ENCODE assay signal across 21 cellular contexts in genomic region chr3:104101736-104102135, GRCh38.
"Had no signal": no experiment of that assay in that cellular context is flagged by ENCODE, and none has a peak within 500 bp of the region (broad histone marks: within the 10 kb centered on the region; RNA-seq: fewer than 3 reads in every experiment).

No MANE protein-coding gene starts in this region.

- H3K4me1 ChIP-seq: adrenal gland, psoas muscle, tibial nerve had no signal

- H3K27ac Mint-ChIP-seq: activated CD4-positive, alpha-beta T cell treated with anti-CD3 and anti-CD28 coated beads for 36 hours; activated naive CD4-positive, alpha-beta T cell treated with anti-CD3 and anti-CD28 coated beads, Interleukin-2, amount 50 U/mL, for 72 hours; activated T-helper 1 cell treated with anti-CD3 and anti-CD28 coated beads, Interleukin-12 subunit alpha, Interleukin-12 subunit beta, Interleukin-2, Interleukin-4 antibody, amounts not matched to agents 30 ng/mL and 10 ng/mL and 1 ng/mL, durations not matched to agents 14 hours and 24 hours and 36 hours; endodermal cell; memory B cell; stimulated activated naive CD8-positive, alpha-beta T cell treated with anti-CD3 and anti-CD28 coated beads, Interleukin-15, Interleukin-2, amounts not matched to agents 100 ng/mL and 50 ng/mL, for 24 hours; WTC11 had no signal

- H3K27me3 Mint-ChIP-seq: activated CD4-positive, alpha-beta T cell treated with anti-CD3 and anti-CD28 coated beads for 36 hours; memory B cell; naive B cell; stimulated activated naive CD8-positive, alpha-beta T cell treated with anti-CD3 and anti-CD28 coated beads, Interleukin-15, Interleukin-2, amounts not matched to agents 100 ng/mL and 50 ng/mL, for 24 hours had no signal

- H3K36me3 ChIP-seq: adrenal gland, ovary, tibial nerve had no signal

- H3K4me1 Mint-ChIP-seq: activated CD4-positive, alpha-beta T cell treated with anti-CD3 and anti-CD28 coated beads for 36 hours had no signal

- H3K36me3 Mint-ChIP-seq: activated naive CD4-positive, alpha-beta T cell treated with anti-CD3 and anti-CD28 coated beads, Interleukin-2, amount 50 U/mL, for 72 hours; memory B cell; naive B cell had no signal

- H3K27me3 ChIP-seq: adrenal gland, ovary, tibial nerve had no signal

- ATAC-seq: left ventricle myocardium superior, psoas muscle, right cardiac atrium had no signal

- DNase-seq: activated CD4-positive, alpha-beta T cell treated with anti-CD3 and anti-CD28 coated beads, Interleukin-2, amount 50 U/mL, for 48 hours; activated gamma-delta T cell treated with Interleukin-2 at 50 U/mL for 16 hours; activated T-cell treated with anti-CD3 and anti-CD28 coated beads for 4 hours; left ventricle myocardium superior; ovary; psoas muscle; right cardiac atrium; stimulated activated CD4-positive, alpha-beta T cell treated with anti-CD3 and anti-CD28 coated beads, Interleukin-2, amount 100 ng/mL, for 48 hours had no signal

- H3K9me3 Mint-ChIP-seq: activated T-helper 1 cell treated with anti-CD3 and anti-CD28 coated beads, Interleukin-12 subunit alpha, Interleukin-12 subunit beta, Interleukin-2, Interleukin-4 antibody, amounts not matched to agents 30 ng/mL and 10 ng/mL and 1 ng/mL, durations not matched to agents 14 hours and 24 hours and 36 hours; endodermal cell; memory B cell; stimulated activated naive CD8-positive, alpha-beta T cell treated with anti-CD3 and anti-CD28 coated beads, Interleukin-15, Interleukin-2, amounts not matched to agents 100 ng/mL and 50 ng/mL, for 24 hours; WTC11 had no signal

- H3K4me3 Mint-ChIP-seq: activated CD4-positive, alpha-beta T cell treated with anti-CD3 and anti-CD28 coated beads for 36 hours; activated T-helper 1 cell treated with anti-CD3 and anti-CD28 coated beads, Interleukin-12 subunit alpha, Interleukin-12 subunit beta, Interleukin-2, Interleukin-4 antibody, amounts not matched to agents 30 ng/mL and 10 ng/mL and 1 ng/mL, durations not matched to agents 14 hours and 24 hours and 36 hours; endodermal cell; memory B cell; naive B cell; stimulated activated naive CD8-positive, alpha-beta T cell treated with anti-CD3 and anti-CD28 coated beads, Interleukin-15, Interleukin-2, amounts not matched to agents 100 ng/mL and 50 ng/mL, for 24 hours; WTC11 had no signal

- H3K4me3 ChIP-seq: adrenal gland, mucosa of descending colon, ovary, psoas muscle, skin epidermis, tibial nerve had no signal

- H3K27ac ChIP-seq: adrenal gland, ovary, psoas muscle, skin epidermis, tibial nerve had no signal

- H3K9me3 ChIP-seq: adrenal gland, mucosa of descending colon, ovary, psoas muscle, tibial nerve had no signal

- FAIRE-seq: urothelium cell line had no signal
